In the genomic region with DNA sequence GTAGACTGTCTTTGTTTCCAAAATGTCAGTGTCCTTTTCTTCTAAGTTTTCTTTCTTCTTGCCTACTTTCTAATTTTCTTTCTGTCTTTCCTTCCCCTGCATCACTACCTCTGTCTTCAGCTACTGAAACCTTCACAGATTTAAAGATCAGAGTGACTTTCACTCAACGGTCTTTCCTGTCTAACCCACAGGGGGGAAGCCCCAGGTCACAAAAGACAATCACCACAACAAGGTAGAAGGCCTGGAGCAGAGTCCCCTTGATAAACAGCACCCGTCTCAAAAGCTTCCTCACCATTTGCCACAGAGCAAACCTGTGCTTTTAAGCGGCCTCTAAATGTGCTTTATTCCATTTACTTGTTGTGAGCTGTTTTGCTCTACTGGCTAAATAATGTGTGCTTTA, we compare ENCODE assay signal across 9 cellular contexts.
DNase-seq lines count a peak whose midpoint lies in the region; ATAC-seq and TF ChIP-seq lines count a peak whose summit lies in the region.
"Had no signal": no experiment of that assay in that cellular context is flagged by ENCODE, and none has a peak within 500 bp of the region (broad histone marks: within the 10 kb centered on the region; RNA-seq: fewer than 3 reads in every experiment).

No MANE protein-coding gene starts in this region.

- peak overlapping the region; percentile 81 for H3K27ac Mint-ChIP-seq in activated CD4-positive, alpha-beta T cell treated with anti-CD3 and anti-CD28 coated beads, Interleukin-2, amount 10 ng/mL, durations not matched to agents 7 days and 5 days

- H3K9me3 ChIP-seq in mesenchymal stem cell (ENCODE audit: control insufficient read depth, low read length) (no peaks in the 10 kb centered on the region), sigmoid colon (no peaks in the 10 kb centered on the region)

- H3K27ac ChIP-seq in mesenchymal stem cell (ENCODE audit: low read length, poor library complexity, severe bottlenecking) (no peak overlapping the region), sigmoid colon (no peak overlapping the region)
- H3K27ac ChIP-seq: 22Rv1 had no signal

- no peaks in the 10 kb centered on the region for H3K79me1 ChIP-seq in mesenchymal stem cell (replicated peaks; ENCODE audit: low read length, poor library complexity, severe bottlenecking)

- peaks cover 10% of the 10 kb centered on the region for H3K9me3 Mint-ChIP-seq in activated CD4-positive, alpha-beta T cell treated with anti-CD3 and anti-CD28 coated beads, Interleukin-2, amount 10 ng/mL, durations not matched to agents 7 days and 5 days

- H3K4me2 ChIP-seq in mesenchymal stem cell (ENCODE audit: low read length, poor library complexity, severe bottlenecking), result no peak overlapping the region

- 11% methylated on average over 1 of the region's 3 CpGs for WGBS in mesenchymal stem cell
- WGBS in sigmoid colon, 2 donors, result 14 to 23% methylated on average over 3 of the region's 3 CpGs

- POLR2A ChIA-PET in activated CD4-positive, alpha-beta T cell treated with anti-CD3 and anti-CD28 coated beads, Interleukin-2, amount 10 ng/mL, durations not matched to agents 7 days and 5 days (lab: Charles Lee), result no interaction called here

- H3K27me3 ChIP-seq in mesenchymal stem cell (ENCODE audit: control insufficient read depth in 1 of 2, insufficient read depth in 1 of 2, low read length in 2 of 2) (no peaks in the 10 kb centered on the region), sigmoid colon (no peaks in the 10 kb centered on the region)

- H3K4me1 ChIP-seq in mesenchymal stem cell (ENCODE audit: control insufficient read depth, insufficient read depth, low read depth, low read length) (no peaks in the 10 kb centered on the region), sigmoid colon (peaks cover 0 to 5% (median 0%) of the 10 kb centered on the region in 4 donors)

- H3K4me3 Mint-ChIP-seq in activated CD4-positive, alpha-beta T cell treated with anti-CD3 and anti-CD28 coated beads, Interleukin-2, amount 10 ng/mL, durations not matched to agents 7 days and 5 days, result peak overlapping the region; percentile 35

- no peak overlapping the region for H2AK5ac ChIP-seq in mesenchymal stem cell (ENCODE audit: low read length, severe bottlenecking)

- H3K4me1 Mint-ChIP-seq in activated CD4-positive, alpha-beta T cell treated with anti-CD3 and anti-CD28 coated beads, Interleukin-2, amount 10 ng/mL, durations not matched to agents 7 days and 5 days, result peaks cover 43% of the 10 kb centered on the region

- no peak overlapping the region for H2BK15ac ChIP-seq in mesenchymal stem cell (ENCODE audit: low read depth, poor library complexity, severe bottlenecking)

- H3K4me3 ChIP-seq in mesenchymal stem cell (ENCODE audit: insufficient read depth in 1 of 2, low read depth in 1 of 2, low read length in 2 of 2) (no peak overlapping the region), sigmoid colon (no peak overlapping the region)

- no peak for TF ChIP-seq EP300 in sigmoid colon (IDR thresholded peaks at IDR 0.05)

- DNase-seq in DMS153 treated with DMSO at 0.1 percent for 48 hours (lab: John Stamatoyannopoulos, UW; ENCODE audit: unreplicated experiment), result peak; percentile 11
- no peak for DNase-seq in DMS153 (lab: John Stamatoyannopoulos, UW)
- peak; percentile 82 for DNase-seq in activated CD4-positive, alpha-beta T cell treated with anti-CD3 and anti-CD28 coated beads, Interleukin-2, amount 10 ng/mL, durations not matched to agents 7 days and 5 days
- DNase-seq in stimulated activated CD4-positive, alpha-beta T cell treated with anti-CD3 and anti-CD28 coated beads, Interleukin-2, amount 100 ng/mL, for 4 hours (ENCODE audit: low read depth), result peak; percentile 5
- no peak for DNase-seq in mesenchymal stem cell
- no peak for DNase-seq in sigmoid colon
- DNase-seq in NCI-H774 (lab: John Stamatoyannopoulos, UW), result no peak

- H3K27me3 Mint-ChIP-seq in activated CD4-positive, alpha-beta T cell treated with anti-CD3 and anti-CD28 coated beads, Interleukin-2, amount 10 ng/mL, durations not matched to agents 7 days and 5 days, result peaks cover 1% of the 10 kb centered on the region

- peak; percentile 97 for ATAC-seq in HG02981 (IDR thresholded peaks at IDR 0.05; ENCODE audit: unreplicated experiment)

- CTCF ChIA-PET in activated CD4-positive, alpha-beta T cell treated with anti-CD3 and anti-CD28 coated beads, Interleukin-2, amount 10 ng/mL, durations not matched to agents 7 days and 5 days (lab: Charles Lee), result no interaction called here

- no peak overlapping the region for H2BK5ac ChIP-seq in mesenchymal stem cell (ENCODE audit: low read depth, low read length, poor library complexity, severe bottlenecking)

- intact Hi-C loops in sigmoid colon (cut with DNase I), result no loop called here

- H2BK12ac ChIP-seq in mesenchymal stem cell (ENCODE audit: low read length in 2 of 2), result no peak overlapping the region

- H3K36me3 ChIP-seq in mesenchymal stem cell (ENCODE audit: control insufficient read depth in 1 of 2, insufficient read depth in 2 of 2, low read depth in 1 of 2, low read length in 2 of 2) (no peaks in the 10 kb centered on the region), sigmoid colon (no peaks in the 10 kb centered on the region)

- no peak overlapping the region for H4K91ac ChIP-seq in mesenchymal stem cell (ENCODE audit: low read length)

- no peak overlapping the region for H3K14ac ChIP-seq in mesenchymal stem cell (ENCODE audit: low read length in 2 of 2)

- H3K18ac ChIP-seq in mesenchymal stem cell (ENCODE audit: low read depth in 1 of 2, low read length in 2 of 2), result no peak overlapping the region

- TF ChIP-seq POLR2A in sigmoid colon (IDR thresholded peaks at IDR 0.05), result no peak

- no peak overlapping the region for H2BK120ac ChIP-seq in mesenchymal stem cell (ENCODE audit: low read depth, low read length)

- H3K36me3 Mint-ChIP-seq in activated CD4-positive, alpha-beta T cell treated with anti-CD3 and anti-CD28 coated beads, Interleukin-2, amount 10 ng/mL, durations not matched to agents 7 days and 5 days (ENCODE audit: low read depth), result peaks cover 1% of the 10 kb centered on the region

- no peak for TF ChIP-seq CTCF in sigmoid colon (IDR thresholded peaks at IDR 0.05)

- no peak overlapping the region for H4K8ac ChIP-seq in mesenchymal stem cell (ENCODE audit: low read length)

- no peak overlapping the region for H3K4ac ChIP-seq in mesenchymal stem cell (ENCODE audit: low read depth in 1 of 2, low read length in 2 of 2)

- no peak overlapping the region for H3K23ac ChIP-seq in mesenchymal stem cell (ENCODE audit: low read length in 2 of 2)

- no peak overlapping the region for H2AFZ ChIP-seq in mesenchymal stem cell (ENCODE audit: low read depth, low read length)

- no peak overlapping the region for H3K9ac ChIP-seq in mesenchymal stem cell (ENCODE audit: low read length)

Comparison
In these comparisons a context has a peak if more than half of its experiments do, and no peak if none do; other contexts are left out.
1. DNase-seq: peak in DMS153 treated with DMSO at 0.1 percent for 48 hours (single experiment), activated CD4-positive, alpha-beta T cell treated with anti-CD3 and anti-CD28 coated beads, Interleukin-2, amount 10 ng/mL, durations not matched to agents 7 days and 5 days (single experiment) and stimulated activated CD4-positive, alpha-beta T cell treated with anti-CD3 and anti-CD28 coated beads, Interleukin-2, amount 100 ng/mL, for 4 hours (single experiment); none in DMS153 (single experiment), mesenchymal stem cell (single experiment), sigmoid colon (single experiment) and NCI-H774 (single experiment).